ENCODE assay signal across 8 cellular contexts in the genomic region with DNA sequence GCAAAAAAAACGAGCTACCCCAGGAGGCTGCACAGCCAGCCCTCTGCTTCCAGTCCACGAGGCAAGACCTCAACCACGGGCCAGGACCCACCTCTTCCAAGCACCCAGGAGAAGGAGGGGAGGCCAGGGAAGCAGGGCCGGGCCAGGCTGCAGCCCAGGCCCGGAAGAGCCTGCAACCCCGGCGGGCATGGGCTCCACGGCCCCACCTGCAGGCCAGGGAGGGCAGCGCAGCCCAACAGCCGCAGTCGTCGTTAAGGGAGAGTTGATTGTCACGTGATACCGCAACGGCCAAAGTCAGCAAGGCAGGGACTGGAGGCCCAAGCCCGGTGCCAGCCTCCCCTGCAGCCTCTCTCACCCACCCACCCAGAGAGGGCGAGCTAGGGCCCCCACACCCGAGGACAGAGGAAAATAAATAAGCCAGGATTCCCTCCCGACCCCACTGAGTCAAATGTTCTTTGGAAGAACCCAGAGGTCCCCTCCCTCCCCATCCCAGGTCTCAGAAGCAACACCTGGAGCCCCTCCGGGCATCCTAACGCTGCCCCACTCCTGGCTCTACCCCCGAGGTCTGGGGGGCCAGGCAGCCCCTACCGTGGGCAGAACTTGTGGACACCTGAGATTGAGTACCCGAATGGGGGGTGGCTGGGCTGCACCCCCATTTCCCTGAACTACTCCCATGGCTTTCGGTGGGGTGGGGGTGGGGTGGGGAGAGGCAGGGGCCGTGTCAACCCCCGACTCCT. TPM values are rescaled to one million over a fixed set of nuclear protein-coding genes. Genes with fewer than 3 reads are reported as not detected.
DNase-seq lines count a peak whose midpoint lies in the region; ATAC-seq and TF ChIP-seq lines count a peak whose summit lies in the region.

No MANE protein-coding gene starts in this region.

- peak; percentile 57 to 80 for TF ChIP-seq RAD21 in liver (IDR thresholded peaks at IDR 0.05)

- H3K27me3 ChIP-seq in liver (ENCODE audit: control insufficient read depth in 4 of 4, insufficient read depth in 4 of 4, low read length in 3 of 4) = no peaks in the 10 kb centered on the region

- no peaks in the 10 kb centered on the region for H3K9me3 ChIP-seq in liver (ENCODE audit: control insufficient read depth in 4 of 4, low read length in 3 of 4)

- no peak for ATAC-seq in HG03520 (IDR thresholded peaks at IDR 0.05; ENCODE audit: unreplicated experiment)

- no peak overlapping the region for H3K27ac ChIP-seq in liver (ENCODE audit: low read depth in 1 of 2, low read length in 2 of 2)

- H3K4me1 ChIP-seq in liver (ENCODE audit: control insufficient read depth in 4 of 4, insufficient read depth in 4 of 4, low read length in 3 of 4) = peaks cover 24 to 44% (median 33%) of the 10 kb centered on the region in 4 donors

- no peak overlapping the region for H3K4me3 ChIP-seq in liver (ENCODE audit: low read depth in 1 of 3, low read length in 3 of 3)

- 27% methylated on average over 27 of the region's 27 CpGs for WGBS in liver

- H3K36me3 ChIP-seq in liver (ENCODE audit: control insufficient read depth in 4 of 4, insufficient read depth in 3 of 4, low read depth in 1 of 4, low read length in 3 of 4) = peaks cover 0 to 2% (median 0%) of the 10 kb centered on the region in 4 donors

- DNase-seq in NK-92 treated with Interleukin-12 subunit alpha and Interleukin-12 subunit beta, amount 100 ng/mL, for 24 hours (lab: John Stamatoyannopoulos, UW) = peak; percentile 24
- DNase-seq in NK-92 (lab: John Stamatoyannopoulos, UW; ENCODE audit: unreplicated experiment) (no peak), NCI-H2171 treated with DMSO at 0.1 percent for 48 hours (lab: John Stamatoyannopoulos, UW) (peak; percentile 64), cerebellar cortex (ENCODE audit: low spot score) (peak; percentile 76)
- DNase-seq in activated CD4-positive, alpha-beta T cell treated with anti-CD3 and anti-CD28 coated beads for 1 hour = peak; percentile 60
- peak; percentile 62 for DNase-seq in stimulated activated CD8-positive, alpha-beta memory T cell treated with anti-CD3 and anti-CD28 coated beads, Interleukin-12 subunit alpha, Interleukin-12 subunit beta, amount 100 ng/mL, for 4 hours (ENCODE audit: low read depth)

- no peak overlapping the region for H3K9ac ChIP-seq in liver (ENCODE audit: low read depth in 1 of 2, low read length in 2 of 2)

- TF ChIP-seq CTCF in liver (IDR thresholded peaks at IDR 0.05; ENCODE audit: low read depth, low read length, missing input control) = peak; percentile 90

TF ChIP-seq in liver, 16 proteins besides CTCF, POLR2A, EP300 and RAD21:
- TF ChIP-seq EGR1 (IDR thresholded peaks at IDR 0.05; ENCODE audit: low read depth in 2 of 2) (no peak), HNF4A (conservative IDR thresholded peaks at IDR 0.05) (peak; percentile 25), SP1 (IDR thresholded peaks at IDR 0.05) (peak; percentile 32), HNF4G (IDR thresholded peaks at IDR 0.05) (no peak), RXRA (IDR thresholded peaks at IDR 0.05) (peak in 1 of 2 donors; percentile 8), YY1 (IDR thresholded peaks at IDR 0.05) (peak; percentile 28)
- TF ChIP-seq, protein P1, sequence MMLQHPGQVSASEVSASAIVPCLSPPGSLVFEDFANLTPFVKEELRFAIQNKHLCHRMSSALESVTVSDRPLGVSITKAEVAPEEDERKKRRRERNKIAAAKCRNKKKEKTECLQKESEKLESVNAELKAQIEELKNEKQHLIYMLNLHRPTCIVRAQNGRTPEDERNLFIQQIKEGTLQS (IDR thresholded peaks at IDR 0.05) = no peak

RNA-seq across cellular contexts. Expression of a gene that starts 5.2 kb away (rescaled TPM):
- 10 to 100 TPM in 1 of 2 donors, 1 to 10 TPM in 1; 8.3 to 11.5 TPM for total RNA-seq in liver
- 10 to 100 TPM in 1 of 2 donors, 1 to 10 TPM in 1; 2.0 to 10.0 TPM for polyA plus RNA-seq in liver

RNA-seq across cellular contexts. Expression of a gene that starts 9.9 kb away (rescaled TPM):
- total RNA-seq in liver = 1 to 10 TPM; 4.4 to 7.6 TPM
- polyA plus RNA-seq in liver = 10 to 100 TPM in 1 of 2 donors, 1 to 10 TPM in 1; 1.2 to 14.8 TPM

RNA-seq across cellular contexts. Expression of a gene that starts 31.8 kb away (rescaled TPM):
- 10 to 100 TPM; 25.4 to 28.6 TPM for total RNA-seq in liver
- polyA plus RNA-seq in liver = 10 to 100 TPM in 1 of 2 donors, 1 to 10 TPM in 1; 8.1 to 30.2 TPM

RNA-seq across cellular contexts. Expression of a gene that starts 41.4 kb away (rescaled TPM):
- 1 to 10 TPM in 1 of 2 donors, under 1 TPM in 1; 0.50 to 3.1 TPM for total RNA-seq in liver
- under 1 TPM; 0.42 to 0.53 TPM for polyA plus RNA-seq in liver

RNA-seq across cellular contexts. Expression of a gene that starts 51.7 kb away (rescaled TPM):
- total RNA-seq in liver = 1 to 10 TPM; 1.3 to 3.3 TPM
- polyA plus RNA-seq in liver = 1 to 10 TPM; 1.4 to 2.8 TPM
